Comparison of ENCODE assay signal across 9 cellular contexts in the genomic region with DNA sequence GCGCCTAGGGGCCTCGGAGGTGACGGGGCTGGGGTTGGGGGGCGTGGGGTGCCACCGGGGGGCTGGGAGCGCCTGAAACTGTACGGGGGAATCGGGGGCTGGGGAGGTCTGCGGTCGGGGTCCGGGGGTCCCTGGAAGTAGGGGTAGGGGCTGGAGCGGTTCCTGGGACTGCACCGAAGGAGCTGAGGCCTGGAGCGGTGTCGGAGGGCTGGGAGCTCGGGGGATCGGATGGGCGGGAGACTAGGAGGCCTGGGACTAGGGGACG. TPM values are rescaled to one million over a fixed set of nuclear protein-coding genes. Genes with fewer than 3 reads are reported as not detected.
DNase-seq lines count a peak whose midpoint lies in the region; ATAC-seq lines count a peak whose summit lies in the region.
"Had no signal": no experiment of that assay in that cellular context is flagged by ENCODE, and none has a peak within 500 bp of the region (broad histone marks: within the 10 kb centered on the region; RNA-seq: fewer than 3 reads in every experiment).

No MANE protein-coding gene starts in this region.

- ATAC-seq in HG02870 (IDR thresholded peaks at IDR 0.05; ENCODE audit: unreplicated experiment) = no peak
- no peak for ATAC-seq in GM19455 (IDR thresholded peaks at IDR 0.05; ENCODE audit: unreplicated experiment)

- peaks cover 4 to 26% (median 22%) of the 10 kb centered on the region in 5 donors for H3K4me1 ChIP-seq in subcutaneous abdominal adipose tissue (ENCODE audit: control insufficient read depth in 5 of 5, insufficient read depth in 5 of 5, low read length in 5 of 5)

- no peaks in the 10 kb centered on the region for H3K27me3 ChIP-seq in subcutaneous abdominal adipose tissue (ENCODE audit: control insufficient read depth in 5 of 5, insufficient read depth in 4 of 5, low read length in 5 of 5)

- H3K27me3 Mint-ChIP-seq in T-helper 2 cell treated with Interferon-gamma antibody and Interleukin-4, amounts not matched to agents 5 μg/mL and 100 μg/mL, for 36 hours (ENCODE audit: low read depth) = no peaks in the 10 kb centered on the region
- no peaks in the 10 kb centered on the region for H3K27me3 Mint-ChIP-seq in activated naive CD8-positive, alpha-beta T cell treated with anti-CD3 and anti-CD28 coated beads for 36 hours

- no peaks in the 10 kb centered on the region for H3K9me3 ChIP-seq in subcutaneous abdominal adipose tissue (ENCODE audit: control insufficient read depth in 5 of 5, low read length in 5 of 5)

- peak overlapping the region; percentile 95 for H3K4me3 Mint-ChIP-seq in T-helper 2 cell treated with Interferon-gamma antibody and Interleukin-4, amounts not matched to agents 5 μg/mL and 100 μg/mL, for 36 hours
- H3K4me3 Mint-ChIP-seq in activated naive CD8-positive, alpha-beta T cell treated with anti-CD3 and anti-CD28 coated beads for 36 hours = peak overlapping the region; percentile 96

- peaks cover 37% of the 10 kb centered on the region for H3K36me3 Mint-ChIP-seq in T-helper 2 cell treated with Interferon-gamma antibody and Interleukin-4, amounts not matched to agents 5 μg/mL and 100 μg/mL, for 36 hours (ENCODE audit: low read depth)
- H3K36me3 Mint-ChIP-seq in activated naive CD8-positive, alpha-beta T cell treated with anti-CD3 and anti-CD28 coated beads for 36 hours = peaks cover 17% of the 10 kb centered on the region

- H3K9ac ChIP-seq in subcutaneous abdominal adipose tissue (ENCODE audit: low read length in 5 of 5) = peak overlapping the region; percentile 87 to 99 (median 97)

- H3K27ac ChIP-seq in subcutaneous abdominal adipose tissue (ENCODE audit: low read depth, low read length) = peak overlapping the region; percentile 77

- H3K4me3 ChIP-seq in subcutaneous abdominal adipose tissue (ENCODE audit: low read depth in 1 of 5, low read length in 5 of 5) = peak overlapping the region; percentile 57 to 94 (median 90)

- H3K4me1 Mint-ChIP-seq in T-helper 2 cell treated with Interferon-gamma antibody and Interleukin-4, amounts not matched to agents 5 μg/mL and 100 μg/mL, for 36 hours (ENCODE audit: low read depth) = peaks cover 16% of the 10 kb centered on the region
- H3K4me1 Mint-ChIP-seq in activated naive CD8-positive, alpha-beta T cell treated with anti-CD3 and anti-CD28 coated beads for 36 hours = peaks cover 21% of the 10 kb centered on the region

- H3K27ac Mint-ChIP-seq in T-helper 2 cell treated with Interferon-gamma antibody and Interleukin-4, amounts not matched to agents 5 μg/mL and 100 μg/mL, for 36 hours = peak overlapping the region; percentile 91
- H3K27ac Mint-ChIP-seq in activated naive CD8-positive, alpha-beta T cell treated with anti-CD3 and anti-CD28 coated beads for 36 hours = peak overlapping the region; percentile 91

- H3K36me3 ChIP-seq in subcutaneous abdominal adipose tissue (ENCODE audit: control insufficient read depth in 5 of 5, insufficient read depth in 5 of 5, low read length in 5 of 5) = peaks cover 0 to 35% (median 32%) of the 10 kb centered on the region in 5 donors

- H3K9me3 Mint-ChIP-seq in T-helper 2 cell treated with Interferon-gamma antibody and Interleukin-4, amounts not matched to agents 5 μg/mL and 100 μg/mL, for 36 hours = no peaks in the 10 kb centered on the region
- H3K9me3 Mint-ChIP-seq in activated naive CD8-positive, alpha-beta T cell treated with anti-CD3 and anti-CD28 coated beads for 36 hours = no peaks in the 10 kb centered on the region

- DNase-seq in T-helper 2 cell treated with Interferon-gamma antibody and Interleukin-4, amounts not matched to agents 5 μg/mL and 100 μg/mL, for 36 hours (ENCODE audit: low spot score) = no peak
- no peak for DNase-seq in T-helper 2 cell
- no peak for DNase-seq in activated naive CD8-positive, alpha-beta T cell treated with anti-CD3 and anti-CD28 coated beads for 36 hours
- peak; percentile 15 for DNase-seq in iris pigment epithelial cell (ENCODE audit: low read depth)
- DNase-seq in NCI-H2227 treated with DMSO at 0.1 percent for 48 hours (lab: John Stamatoyannopoulos, UW) = no peak

RNA-seq across cellular contexts. Expression of a gene that starts 0.4 kb away (rescaled TPM):
- 10 to 100 TPM; 48.2 to 49.2 TPM for total RNA-seq in activated naive CD8-positive, alpha-beta T cell treated with anti-CD3 and anti-CD28 coated beads for 36 hours

RNA-seq across cellular contexts. Expression of a gene that starts 23.1 kb away (rescaled TPM):
- total RNA-seq in activated naive CD8-positive, alpha-beta T cell treated with anti-CD3 and anti-CD28 coated beads for 36 hours = under 1 TPM in 1 of 2 experiments, not detected in 1; 0.54 TPM
- total RNA-seq: T-helper 2 cell treated with Interferon-gamma antibody and Interleukin-4, amounts not matched to agents 100 ng/mL and 5 ng/mL, for 36 hours had no signal

RNA-seq across cellular contexts. Expression of a gene that starts 54.8 kb away (rescaled TPM):
- total RNA-seq in activated naive CD8-positive, alpha-beta T cell treated with anti-CD3 and anti-CD28 coated beads for 36 hours = 10 to 100 TPM; 12.5 to 13.3 TPM
